Comparison of ENCODE assay signal across 8 cellular contexts in genomic region chr6:1625352-1625773, GRCh38. TPM values are rescaled to one million over a fixed set of nuclear protein-coding genes. Genes with fewer than 3 reads are reported as not detected.
DNase-seq lines count a peak whose midpoint lies in the region; ATAC-seq and TF ChIP-seq lines count a peak whose summit lies in the region.

No MANE protein-coding gene starts in this region.

- peaks cover 0 to 89% (median 28%) of the 10 kb centered on the region in 3 donors for H3K27me3 ChIP-seq in psoas muscle (ENCODE audit: insufficient read depth in 3 of 3, low read length in 2 of 3)

- H3K4me3 Mint-ChIP-seq in activated T-helper 1 cell treated with anti-CD3 and anti-CD28 coated beads, Interleukin-12 subunit alpha, Interleukin-12 subunit beta, Interleukin-2, Interleukin-4 antibody, amounts not matched to agents 30 ng/mL and 10 ng/mL and 1 ng/mL, durations not matched to agents 14 hours and 24 hours and 36 hours, result peak overlapping the region; percentile 74
- H3K4me3 Mint-ChIP-seq in glutamatergic neuron (ENCODE audit: unreplicated experiment), result peak overlapping the region; percentile 84

- TF ChIP-seq CTCF in glutamatergic neuron (IDR thresholded peaks at IDR 0.05; ENCODE audit: partially characterized antibody, unreplicated experiment) (no peak), psoas muscle (IDR thresholded peaks at IDR 0.05) (no peak)

- H3K9me3 ChIP-seq in psoas muscle, result no peaks in the 10 kb centered on the region

- no peaks in the 10 kb centered on the region for H3K9me3 Mint-ChIP-seq in activated T-helper 1 cell treated with anti-CD3 and anti-CD28 coated beads, Interleukin-12 subunit alpha, Interleukin-12 subunit beta, Interleukin-2, Interleukin-4 antibody, amounts not matched to agents 30 ng/mL and 10 ng/mL and 1 ng/mL, durations not matched to agents 14 hours and 24 hours and 36 hours
- peaks cover 9% of the 10 kb centered on the region for H3K9me3 Mint-ChIP-seq in glutamatergic neuron (ENCODE audit: unreplicated experiment)

- peaks cover 8% of the 10 kb centered on the region for H3K4me1 ChIP-seq in psoas muscle

- H3K4me3 ChIP-seq in psoas muscle, result peak overlapping the region; percentile 78

- peak in 2 of 4 donors; percentile 11 to 35 for ATAC-seq in psoas muscle
- no peak for ATAC-seq in left lobe of liver
- no peak for ATAC-seq in HG02623 (IDR thresholded peaks at IDR 0.05; ENCODE audit: unreplicated experiment)

- no peaks in the 10 kb centered on the region for H3K36me3 ChIP-seq in psoas muscle (ENCODE audit: insufficient read depth in 1 of 2, low read depth in 1 of 2)

- peaks cover 4% of the 10 kb centered on the region for H3K36me3 Mint-ChIP-seq in activated T-helper 1 cell treated with anti-CD3 and anti-CD28 coated beads, Interleukin-12 subunit alpha, Interleukin-12 subunit beta, Interleukin-2, Interleukin-4 antibody, amounts not matched to agents 30 ng/mL and 10 ng/mL and 1 ng/mL, durations not matched to agents 14 hours and 24 hours and 36 hours (ENCODE audit: low read depth)
- H3K36me3 Mint-ChIP-seq in glutamatergic neuron (ENCODE audit: unreplicated experiment), result peaks cover 11% of the 10 kb centered on the region

- peak overlapping the region; percentile 24 for H3K27ac Mint-ChIP-seq in activated T-helper 1 cell treated with anti-CD3 and anti-CD28 coated beads, Interleukin-12 subunit alpha, Interleukin-12 subunit beta, Interleukin-2, Interleukin-4 antibody, amounts not matched to agents 30 ng/mL and 10 ng/mL and 1 ng/mL, durations not matched to agents 14 hours and 24 hours and 36 hours
- no peak overlapping the region for H3K27ac Mint-ChIP-seq in glutamatergic neuron (ENCODE audit: unreplicated experiment)

- H3K27me3 Mint-ChIP-seq in activated T-helper 1 cell treated with anti-CD3 and anti-CD28 coated beads, Interleukin-12 subunit alpha, Interleukin-12 subunit beta, Interleukin-2, Interleukin-4 antibody, amounts not matched to agents 30 ng/mL and 10 ng/mL and 1 ng/mL, durations not matched to agents 14 hours and 24 hours and 36 hours (ENCODE audit: insufficient read depth), result peaks cover 66% of the 10 kb centered on the region
- peaks cover 29% of the 10 kb centered on the region for H3K27me3 Mint-ChIP-seq in glutamatergic neuron (ENCODE audit: unreplicated experiment)

- H3K27ac ChIP-seq in psoas muscle, result peak overlapping the region; percentile 14

- peak; percentile 33 for DNase-seq in ELF-1 (ENCODE audit: low read depth, low spot score)
- DNase-seq in activated T-helper 1 cell treated with anti-CD3 and anti-CD28 coated beads, Interleukin-12 subunit alpha, Interleukin-12 subunit beta, Interleukin-2, Interleukin-4 antibody, amounts not matched to agents 30 ng/mL and 10 ng/mL and 1 ng/mL, durations not matched to agents 14 hours and 24 hours and 36 hours (ENCODE audit: low spot score), result no peak
- DNase-seq in glutamatergic neuron, result no peak
- no peak for DNase-seq in psoas muscle
- DNase-seq in stimulated activated CD4-positive, alpha-beta T cell treated with anti-CD3 and anti-CD28 coated beads, Interleukin-4, amount 100 ng/mL, for 24 hours, result no peak
- no peak for DNase-seq in left lobe of liver (ENCODE audit: low spot score)
- no peak for DNase-seq in NK-92 (lab: John Stamatoyannopoulos, UW; ENCODE audit: unreplicated experiment)

- 13 to 14% (median 13%) methylated on average over 11 of the region's 11 CpGs for WGBS in psoas muscle, 3 donors

- H3K4me1 Mint-ChIP-seq in activated T-helper 1 cell treated with anti-CD3 and anti-CD28 coated beads, Interleukin-12 subunit alpha, Interleukin-12 subunit beta, Interleukin-2, Interleukin-4 antibody, amounts not matched to agents 30 ng/mL and 10 ng/mL and 1 ng/mL, durations not matched to agents 14 hours and 24 hours and 36 hours (ENCODE audit: low read depth), result peaks cover 9% of the 10 kb centered on the region
- H3K4me1 Mint-ChIP-seq in glutamatergic neuron (ENCODE audit: low read depth, unreplicated experiment), result peaks cover 15% of the 10 kb centered on the region

- intact Hi-C loops in activated T-helper 1 cell treated with anti-CD3 and anti-CD28 coated beads, Interleukin-12 subunit alpha, Interleukin-12 subunit beta, Interleukin-2, Interleukin-4 antibody, amounts not matched to agents 30 ng/mL and 10 ng/mL and 1 ng/mL, durations not matched to agents 14 hours and 24 hours and 36 hours (cut with micrococcal nuclease), result no loop called here
- intact Hi-C loops in psoas muscle (cut with DNase I), result no loop called here

RNA-seq across cellular contexts. Expression of gene FOXC1, which starts 15.6 kb away (rescaled TPM):
- total RNA-seq in activated T-helper 1 cell treated with anti-CD3 and anti-CD28 coated beads, Interleukin-12 subunit alpha, Interleukin-12 subunit beta, Interleukin-2, Interleukin-4 antibody, amounts not matched to agents 30 ng/mL and 10 ng/mL and 1 ng/mL, durations not matched to agents 14 hours and 24 hours and 36 hours, result 0.23 and 0.44 TPM in 2 replicates
- total RNA-seq in glutamatergic neuron (ENCODE audit: unreplicated experiment) (3.3 TPM), psoas muscle (1 to 10 TPM; 1.5 to 2.7 (median 2.0) TPM), left lobe of liver (0.38 TPM)
- 1 to 10 TPM in 2 of 3 donors, under 1 TPM in 1; 0.90 to 1.3 (median 1.1) TPM for polyA plus RNA-seq in psoas muscle
